ENCODE assay signal across 20 cellular contexts in genomic region chrX:149161438-149162088, GRCh38.
DNase-seq lines count a peak whose midpoint lies in the region; ATAC-seq, FAIRE-seq and TF ChIP-seq lines count a peak whose summit lies in the region.
"Had no signal": no experiment of that assay in that cellular context is flagged by ENCODE, and none has a peak within 500 bp of the region (broad histone marks: within the 10 kb centered on the region; RNA-seq: fewer than 3 reads in every experiment).

No MANE protein-coding gene starts in this region.

- H3K4me3 ChIP-seq in WERI-Rb-1 (ENCODE audit: low read depth, low read length) (no peak overlapping the region), thyroid gland (replicated peaks in 1 of 3) (no peak overlapping the region)
- H3K4me3 ChIP-seq: GM23248 had no signal

- no peak for FAIRE-seq in HTR-8/SVneo (lab: Jason Lieb, UNC)
- FAIRE-seq: HepG2 had no signal

- no peak for TF ChIP-seq CTCF in WERI-Rb-1 (IDR thresholded peaks at IDR 0.05; ENCODE audit: low read depth, low read length)
- no peak for TF ChIP-seq CTCF in thyroid gland (IDR thresholded peaks at IDR 0.05)

- H3K36me3 ChIP-seq in WERI-Rb-1 (no peaks in the 10 kb centered on the region), thyroid gland (no peaks in the 10 kb centered on the region)

- no peak for TF ChIP-seq POLR2A in thyroid gland (IDR thresholded peaks at IDR 0.05)

- intact Hi-C loops in thyroid gland (cut with DNase I), result no loop called here

- H3K9me3 ChIP-seq in WERI-Rb-1 (ENCODE audit: severe bottlenecking), result no peaks in the 10 kb centered on the region
- H3K9me3 ChIP-seq in thyroid gland, result no peaks in the 10 kb centered on the region

- no peak for ATAC-seq in HG02938 (IDR thresholded peaks at IDR 0.05; ENCODE audit: unreplicated experiment)
- ATAC-seq: HepG2, Panc1, Right ventricle myocardium inferior, T-helper 17 cell had no signal

- 80 to 86% methylated on average over 1 of the region's 2 CpGs for WGBS in thyroid gland, 2 donors

- H3K27ac ChIP-seq in WERI-Rb-1, result no peak overlapping the region
- H3K27ac ChIP-seq in thyroid gland, result no peak overlapping the region
- H3K27ac ChIP-seq: GM23248 had no signal

- DNase-seq in DMS 273 (lab: John Stamatoyannopoulos, UW; ENCODE audit: unreplicated experiment) (peak; percentile 94), NCI-H1694 (lab: John Stamatoyannopoulos, UW) (peak; percentile 93), WERI-Rb-1 (peak; percentile 80), thyroid gland (peak; percentile 5 to 13), HTR-8/SVneo (ENCODE audit: insufficient read length, low spot score) (no peak), NCI-H2107 (lab: John Stamatoyannopoulos, UW) (no peak)
- DNase-seq: AML-193, DMS153, GDM1, GM23248, HCEC 1CT, KBM-7, MV-4-11, NCI-H187 treated with DMSO at 0.1 percent for 48 hours, NCI-H446 treated with DMSO at 0.1 percent for 48 hours, T-helper 17 cell had no signal

- H3K4me1 ChIP-seq in thyroid gland, result no peaks in the 10 kb centered on the region

- H3K27me3 ChIP-seq in WERI-Rb-1 (ENCODE audit: insufficient read depth, low read depth, severe bottlenecking), result no peaks in the 10 kb centered on the region
- H3K27me3 ChIP-seq in thyroid gland, result no peaks in the 10 kb centered on the region

Comparison
In these comparisons a context has a peak if more than half of its experiments do, and no peak if none do; other contexts are left out.
1. DNase-seq: peak in DMS 273 (single experiment), NCI-H1694 (single experiment), WERI-Rb-1 (single experiment) and thyroid gland (2 of 2); none in HTR-8/SVneo (single experiment) and NCI-H2107 (single experiment).